Comparison of ENCODE assay signal across 22 cellular contexts in genomic region chr3:52784021-52784621, GRCh38. TPM values are rescaled to one million over a fixed set of nuclear protein-coding genes. Genes with fewer than 3 reads are reported as not detected.
"Had no signal": no experiment of that assay in that cellular context is flagged by ENCODE, and none has a peak within 500 bp of the region (broad histone marks: within the 10 kb centered on the region; RNA-seq: fewer than 3 reads in every experiment).

No MANE protein-coding gene starts in this region.

- DNase-seq: activated gamma-delta T cell treated with Interleukin-2 at 50 U/mL for 16 hours; activated T-cell treated with anti-CD3 and anti-CD28 coated beads for 4 hours; amniotic stem cell; foreskin keratinocyte; hypothalamus; islet precursor cell; mesenchymal stem cell; naive thymus-derived CD4-positive, alpha-beta T cell; stimulated activated naive CD8-positive, alpha-beta T cell treated with anti-CD3 and anti-CD28 coated beads, Interleukin-15, amount 100 ng/mL, for 72 hours; T-helper 1 cell; T-helper 9 cell; trophoblast cell had no signal

- H3K36me3 ChIP-seq: left lung, neutrophil had no signal

- H3K4me1 ChIP-seq: foreskin keratinocyte, parathyroid adenoma had no signal

- H3K9me3 ChIP-seq: left lung, neutrophil had no signal

- ATAC-seq: activated naive CD4-positive, alpha-beta T cell treated with anti-CD3 and anti-CD28 coated beads, Interleukin-2, amount 50 U/mL, for 72 hours; foreskin keratinocyte; left lung; naive thymus-derived CD4-positive, alpha-beta T cell; stimulated activated naive CD8-positive, alpha-beta T cell treated with anti-CD3 and anti-CD28 coated beads, Interleukin-15, amount 100 ng/mL, for 72 hours had no signal

- H3K4me3 ChIP-seq: left lung had no signal

- H3K27me3 ChIP-seq: neutrophil had no signal

- H3K27ac ChIP-seq: epithelial cell of prostate, foreskin keratinocyte, left lung, neutrophil, parathyroid adenoma had no signal

RNA-seq across cellular contexts. Expression of gene ITIH1, which starts 6.7 kb away (rescaled TPM):
- total RNA-seq: activated CD8-positive, alpha-beta memory T cell treated with anti-CD3 and anti-CD28 coated beads for 36 hours; activated naive CD4-positive, alpha-beta T cell treated with anti-CD3 and anti-CD28 coated beads, Interleukin-2, amount 50 U/mL, for 72 hours; activated T-helper 1 cell treated with anti-CD3 and anti-CD28 coated beads, Interleukin-12 subunit alpha, Interleukin-12 subunit beta, Interleukin-2, Interleukin-4 antibody, amounts not matched to agents 30 ng/mL and 10 ng/mL and 1 ng/mL, durations not matched to agents 14 hours and 24 hours and 36 hours; dermis microvascular lymphatic vessel endothelial cell; fibroblast of lung; foreskin keratinocyte; naive thymus-derived CD4-positive, alpha-beta T cell; temporal lobe had no signal

RNA-seq across cellular contexts. Expression of gene ITIH3, which starts 10.5 kb away (rescaled TPM):
- total RNA-seq: activated CD8-positive, alpha-beta memory T cell treated with anti-CD3 and anti-CD28 coated beads for 36 hours; activated naive CD4-positive, alpha-beta T cell treated with anti-CD3 and anti-CD28 coated beads, Interleukin-2, amount 50 U/mL, for 72 hours; activated T-helper 1 cell treated with anti-CD3 and anti-CD28 coated beads, Interleukin-12 subunit alpha, Interleukin-12 subunit beta, Interleukin-2, Interleukin-4 antibody, amounts not matched to agents 30 ng/mL and 10 ng/mL and 1 ng/mL, durations not matched to agents 14 hours and 24 hours and 36 hours; foreskin keratinocyte; naive thymus-derived CD4-positive, alpha-beta T cell; temporal lobe had no signal

RNA-seq across cellular contexts. Expression of gene MUSTN1, which starts 50.7 kb away (rescaled TPM):
- total RNA-seq: dermis microvascular lymphatic vessel endothelial cell, fibroblast of lung had no signal
